In genomic region chr20:58179432-58180099, GRCh38 we compare ENCODE assay signal across 8 cellular contexts. TPM values are rescaled to one million over a fixed set of nuclear protein-coding genes. Genes with fewer than 3 reads are reported as not detected.
DNase-seq lines count a peak whose midpoint lies in the region; ATAC-seq and FAIRE-seq lines count a peak whose summit lies in the region.

No MANE protein-coding gene starts in this region.

- no peak for FAIRE-seq in GM19239 (lab: Jason Lieb, UNC)

- peaks cover 12% of the 10 kb centered on the region for H3K9me3 ChIP-seq in mesenchymal stem cell (ENCODE audit: control insufficient read depth, low read length)

- H4K91ac ChIP-seq in mesenchymal stem cell (ENCODE audit: low read length): no peak overlapping the region

- no peak overlapping the region for H3K23ac ChIP-seq in mesenchymal stem cell (ENCODE audit: low read length in 2 of 2)

- no peak overlapping the region for H3K27ac Mint-ChIP-seq in activated CD8-positive, alpha-beta T cell treated with anti-CD3 and anti-CD28 coated beads, Interleukin-2, amount 10 ng/mL, durations not matched to agents 7 days and 5 days

- no peaks in the 10 kb centered on the region for H3K36me3 Mint-ChIP-seq in activated CD8-positive, alpha-beta T cell treated with anti-CD3 and anti-CD28 coated beads, Interleukin-2, amount 10 ng/mL, durations not matched to agents 7 days and 5 days (ENCODE audit: low read depth)

- no peaks in the 10 kb centered on the region for H3K9me3 Mint-ChIP-seq in activated CD8-positive, alpha-beta T cell treated with anti-CD3 and anti-CD28 coated beads, Interleukin-2, amount 10 ng/mL, durations not matched to agents 7 days and 5 days (ENCODE audit: insufficient read depth)

- H2BK120ac ChIP-seq in mesenchymal stem cell (ENCODE audit: low read depth, low read length): no peak overlapping the region

- H3K4me3 ChIP-seq in mesenchymal stem cell (ENCODE audit: insufficient read depth in 1 of 2, low read depth in 1 of 2, low read length in 2 of 2): peak overlapping the region; percentile 29 to 67

- peaks cover 5% of the 10 kb centered on the region for H3K4me1 ChIP-seq in mesenchymal stem cell (ENCODE audit: control insufficient read depth, insufficient read depth, low read depth, low read length)

- H3K9ac ChIP-seq in mesenchymal stem cell (ENCODE audit: low read length): peak overlapping the region; percentile 60

- H3K36me3 ChIP-seq in mesenchymal stem cell (ENCODE audit: control insufficient read depth in 1 of 2, insufficient read depth in 2 of 2, low read depth in 1 of 2, low read length in 2 of 2): no peaks in the 10 kb centered on the region

- POLR2A ChIA-PET in activated CD8-positive, alpha-beta T cell treated with anti-CD3 and anti-CD28 coated beads, Interleukin-2, amount 10 ng/mL, durations not matched to agents 7 days and 5 days (lab: Charles Lee): no interaction called here

- peaks cover 7% of the 10 kb centered on the region for H3K27me3 Mint-ChIP-seq in activated CD8-positive, alpha-beta T cell treated with anti-CD3 and anti-CD28 coated beads, Interleukin-2, amount 10 ng/mL, durations not matched to agents 7 days and 5 days (ENCODE audit: low read depth)

- no peak overlapping the region for H2AK5ac ChIP-seq in mesenchymal stem cell (ENCODE audit: low read length, severe bottlenecking)

- H3K14ac ChIP-seq in mesenchymal stem cell (ENCODE audit: low read length in 2 of 2): peak overlapping the region in 1 of 2 experiments; percentile 83

- no peak overlapping the region for H4K8ac ChIP-seq in mesenchymal stem cell (ENCODE audit: low read length)

- peak overlapping the region; percentile 89 for H2AFZ ChIP-seq in mesenchymal stem cell (ENCODE audit: low read depth, low read length)

- H3K27me3 ChIP-seq in mesenchymal stem cell (ENCODE audit: control insufficient read depth in 1 of 2, insufficient read depth in 1 of 2, low read length in 2 of 2): peaks cover 40 to 56% of the 10 kb centered on the region in 2 experiments

- peak overlapping the region; percentile 88 for H3K4me2 ChIP-seq in mesenchymal stem cell (ENCODE audit: low read length, poor library complexity, severe bottlenecking)

- H2BK12ac ChIP-seq in mesenchymal stem cell (ENCODE audit: low read length in 2 of 2): no peak overlapping the region

- WGBS in mesenchymal stem cell: 2% methylated on average over 32 of the region's 46 CpGs

- peak; percentile 89 for ATAC-seq in activated CD8-positive, alpha-beta T cell treated with anti-CD3 and anti-CD28 coated beads, Interleukin-2, amount 10 ng/mL, durations not matched to agents 7 days and 5 days
- no peak for ATAC-seq in GM18498 (IDR thresholded peaks at IDR 0.05; ENCODE audit: unreplicated experiment)

- CTCF ChIA-PET in activated CD8-positive, alpha-beta T cell treated with anti-CD3 and anti-CD28 coated beads, Interleukin-2, amount 10 ng/mL, durations not matched to agents 7 days and 5 days (lab: Charles Lee): interaction anchor here (0.6 to 3.7 kb wide), 8 partner anchors 10 to 582 kb away, joined by 3 to 17 read pairs (median 4); partner anchors contain the start of gene ZBP1

- no peak overlapping the region for H3K27ac ChIP-seq in mesenchymal stem cell (ENCODE audit: low read length, poor library complexity, severe bottlenecking)

- peak overlapping the region; percentile 51 for H3K4me3 Mint-ChIP-seq in activated CD8-positive, alpha-beta T cell treated with anti-CD3 and anti-CD28 coated beads, Interleukin-2, amount 10 ng/mL, durations not matched to agents 7 days and 5 days

- no peak overlapping the region for H2BK5ac ChIP-seq in mesenchymal stem cell (ENCODE audit: low read depth, low read length, poor library complexity, severe bottlenecking)

- H3K18ac ChIP-seq in mesenchymal stem cell (ENCODE audit: low read depth in 1 of 2, low read length in 2 of 2): no peak overlapping the region

- no peaks in the 10 kb centered on the region for H3K79me1 ChIP-seq in mesenchymal stem cell (replicated peaks; ENCODE audit: low read length, poor library complexity, severe bottlenecking)

- DNase-seq in Ammon's horn (ENCODE audit: low spot score): peak; percentile 36
- peak; percentile 76 for DNase-seq in GM19239 (ENCODE audit: insufficient read length, low spot score)
- peak; percentile 21 for DNase-seq in NCI-H526 treated with DMSO at 0.1 percent for 48 hours (lab: John Stamatoyannopoulos, UW)
- peak; percentile 66 for DNase-seq in activated CD8-positive, alpha-beta T cell treated with anti-CD3 and anti-CD28 coated beads, Interleukin-2, amount 10 ng/mL, durations not matched to agents 7 days and 5 days
- DNase-seq in effector CD4-positive, alpha-beta T cell: peak; percentile 47
- peak; percentile 20 for DNase-seq in mesenchymal stem cell
- DNase-seq in stimulated activated CD8-positive, alpha-beta memory T cell treated with anti-CD3 and anti-CD28 coated beads, Interleukin-15, amount 100 ng/mL, for 1 hour (ENCODE audit: low read depth): peak; percentile 38

- no peak overlapping the region for H2BK15ac ChIP-seq in mesenchymal stem cell (ENCODE audit: low read depth, poor library complexity, severe bottlenecking)

- peaks cover 6% of the 10 kb centered on the region for H3K4me1 Mint-ChIP-seq in activated CD8-positive, alpha-beta T cell treated with anti-CD3 and anti-CD28 coated beads, Interleukin-2, amount 10 ng/mL, durations not matched to agents 7 days and 5 days (ENCODE audit: low read depth)

- H3K4ac ChIP-seq in mesenchymal stem cell (ENCODE audit: low read depth in 1 of 2, low read length in 2 of 2): no peak overlapping the region

RNA-seq across cellular contexts. Expression of gene ANKRD60, which starts 48.9 kb away (rescaled TPM):
- not detected for total RNA-seq in activated CD8-positive, alpha-beta T cell treated with anti-CD3 and anti-CD28 coated beads, Interleukin-2, amount 10 ng/mL, durations not matched to agents 7 days and 5 days
- not detected for polyA plus RNA-seq in mesenchymal stem cell (2013, experiment 1 of 2)
- polyA plus RNA-seq in mesenchymal stem cell (2013, experiment 2 of 2): not detected

Comparison
In these comparisons a context has a peak if more than half of its experiments do, and no peak if none do; other contexts are left out.
1. DNase-seq: peak in every context shown above with its lines; median percentile 76 in GM19239; 66 in activated CD8-positive, alpha-beta T cell treated with anti-CD3 and anti-CD28 coated beads, Interleukin-2, amount 10 ng/mL, durations not matched to agents 7 days and 5 days; 47 in effector CD4-positive, alpha-beta T cell; 38 in stimulated activated CD8-positive, alpha-beta memory T cell treated with anti-CD3 and anti-CD28 coated beads, Interleukin-15, amount 100 ng/mL, for 1 hour; 36 in Ammon's horn; 21 in NCI-H526 treated with DMSO at 0.1 percent for 48 hours; 20 in mesenchymal stem cell.